Comparison of ENCODE assay signal across 1 cellular context in the genomic region with DNA sequence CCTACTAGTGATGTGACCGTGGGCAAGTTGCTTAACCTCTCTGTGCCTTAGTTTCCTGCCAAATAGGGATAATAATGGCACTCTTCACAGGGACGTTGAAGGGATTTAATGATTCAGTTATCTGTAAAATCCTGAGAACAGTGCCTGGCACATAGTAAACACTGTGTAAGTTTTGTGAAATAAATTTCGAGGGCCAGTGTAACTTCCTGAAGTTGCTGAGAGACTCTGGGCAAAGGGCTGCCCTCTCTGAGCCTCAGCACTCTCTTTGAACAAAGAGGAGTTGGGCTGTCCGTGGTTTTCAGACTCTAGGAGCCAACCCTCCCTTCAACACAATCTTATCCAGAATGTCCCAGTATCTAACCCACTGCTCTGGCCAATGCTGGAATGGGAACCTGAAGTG.
TF ChIP-seq lines count a peak whose summit lies in the region.

No MANE protein-coding gene starts in this region.

TF ChIP-seq in WTC11, 78 proteins besides CTCF, POLR2A, EP300 and RAD21:
- TF ChIP-seq, protein P1, sequence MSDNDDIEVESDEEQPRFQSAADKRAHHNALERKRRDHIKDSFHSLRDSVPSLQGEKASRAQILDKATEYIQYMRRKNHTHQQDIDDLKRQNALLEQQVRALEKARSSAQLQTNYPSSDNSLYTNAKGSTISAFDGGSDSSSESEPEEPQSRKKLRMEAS (CRISPR knock-in tag; IDR thresholded peaks at IDR 0.05), result no peak
- TF ChIP-seq ZNF416 (CRISPR knock-in tag; IDR thresholded peaks at IDR 0.05), result no peak
- TF ChIP-seq, protein P2, sequence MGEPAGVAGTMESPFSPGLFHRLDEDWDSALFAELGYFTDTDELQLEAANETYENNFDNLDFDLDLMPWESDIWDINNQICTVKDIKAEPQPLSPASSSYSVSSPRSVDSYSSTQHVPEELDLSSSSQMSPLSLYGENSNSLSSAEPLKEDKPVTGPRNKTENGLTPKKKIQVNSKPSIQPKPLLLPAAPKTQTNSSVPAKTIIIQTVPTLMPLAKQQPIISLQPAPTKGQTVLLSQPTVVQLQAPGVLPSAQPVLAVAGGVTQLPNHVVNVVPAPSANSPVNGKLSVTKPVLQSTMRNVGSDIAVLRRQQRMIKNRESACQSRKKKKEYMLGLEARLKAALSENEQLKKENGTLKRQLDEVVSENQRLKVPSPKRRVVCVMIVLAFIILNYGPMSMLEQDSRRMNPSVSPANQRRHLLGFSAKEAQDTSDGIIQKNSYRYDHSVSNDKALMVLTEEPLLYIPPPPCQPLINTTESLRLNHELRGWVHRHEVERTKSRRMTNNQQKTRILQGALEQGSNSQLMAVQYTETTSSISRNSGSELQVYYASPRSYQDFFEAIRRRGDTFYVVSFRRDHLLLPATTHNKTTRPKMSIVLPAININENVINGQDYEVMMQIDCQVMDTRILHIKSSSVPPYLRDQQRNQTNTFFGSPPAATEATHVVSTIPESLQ (CRISPR knock-in tag; IDR thresholded peaks at IDR 0.05), result no peak
- TF ChIP-seq, protein P3, sequence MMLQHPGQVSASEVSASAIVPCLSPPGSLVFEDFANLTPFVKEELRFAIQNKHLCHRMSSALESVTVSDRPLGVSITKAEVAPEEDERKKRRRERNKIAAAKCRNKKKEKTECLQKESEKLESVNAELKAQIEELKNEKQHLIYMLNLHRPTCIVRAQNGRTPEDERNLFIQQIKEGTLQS (CRISPR knock-in tag; conservative IDR thresholded peaks at IDR 0.05), result no peak
- TF ChIP-seq, protein P4, sequence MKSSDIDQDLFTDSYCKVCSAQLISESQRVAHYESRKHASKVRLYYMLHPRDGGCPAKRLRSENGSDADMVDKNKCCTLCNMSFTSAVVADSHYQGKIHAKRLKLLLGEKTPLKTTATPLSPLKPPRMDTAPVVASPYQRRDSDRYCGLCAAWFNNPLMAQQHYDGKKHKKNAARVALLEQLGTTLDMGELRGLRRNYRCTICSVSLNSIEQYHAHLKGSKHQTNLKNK (CRISPR knock-in tag; IDR thresholded peaks at IDR 0.05), result no peak
- TF ChIP-seq CREB1 (CRISPR knock-in tag; IDR thresholded peaks at IDR 0.05), result no peak
- TF ChIP-seq, protein P5, sequence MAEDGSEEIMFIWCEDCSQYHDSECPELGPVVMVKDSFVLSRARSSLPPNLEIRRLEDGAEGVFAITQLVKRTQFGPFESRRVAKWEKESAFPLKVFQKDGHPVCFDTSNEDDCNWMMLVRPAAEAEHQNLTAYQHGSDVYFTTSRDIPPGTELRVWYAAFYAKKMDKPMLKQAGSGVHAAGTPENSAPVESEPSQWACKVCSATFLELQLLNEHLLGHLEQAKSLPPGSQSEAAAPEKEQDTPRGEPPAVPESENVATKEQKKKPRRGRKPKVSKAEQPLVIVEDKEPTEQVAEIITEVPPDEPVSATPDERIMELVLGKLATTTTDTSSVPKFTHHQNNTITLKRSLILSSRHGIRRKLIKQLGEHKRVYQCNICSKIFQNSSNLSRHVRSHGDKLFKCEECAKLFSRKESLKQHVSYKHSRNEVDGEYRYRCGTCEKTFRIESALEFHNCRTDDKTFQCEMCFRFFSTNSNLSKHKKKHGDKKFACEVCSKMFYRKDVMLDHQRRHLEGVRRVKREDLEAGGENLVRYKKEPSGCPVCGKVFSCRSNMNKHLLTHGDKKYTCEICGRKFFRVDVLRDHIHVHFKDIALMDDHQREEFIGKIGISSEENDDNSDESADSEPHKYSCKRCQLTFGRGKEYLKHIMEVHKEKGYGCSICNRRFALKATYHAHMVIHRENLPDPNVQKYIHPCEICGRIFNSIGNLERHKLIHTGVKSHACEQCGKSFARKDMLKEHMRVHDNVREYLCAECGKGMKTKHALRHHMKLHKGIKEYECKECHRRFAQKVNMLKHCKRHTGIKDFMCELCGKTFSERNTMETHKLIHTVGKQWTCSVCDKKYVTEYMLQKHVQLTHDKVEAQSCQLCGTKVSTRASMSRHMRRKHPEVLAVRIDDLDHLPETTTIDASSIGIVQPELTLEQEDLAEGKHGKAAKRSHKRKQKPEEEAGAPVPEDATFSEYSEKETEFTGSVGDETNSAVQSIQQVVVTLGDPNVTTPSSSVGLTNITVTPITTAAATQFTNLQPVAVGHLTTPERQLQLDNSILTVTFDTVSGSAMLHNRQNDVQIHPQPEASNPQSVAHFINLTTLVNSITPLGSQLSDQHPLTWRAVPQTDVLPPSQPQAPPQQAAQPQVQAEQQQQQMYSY (CRISPR knock-in tag; IDR thresholded peaks at IDR 0.05), result no peak
- TF ChIP-seq, protein P6, sequence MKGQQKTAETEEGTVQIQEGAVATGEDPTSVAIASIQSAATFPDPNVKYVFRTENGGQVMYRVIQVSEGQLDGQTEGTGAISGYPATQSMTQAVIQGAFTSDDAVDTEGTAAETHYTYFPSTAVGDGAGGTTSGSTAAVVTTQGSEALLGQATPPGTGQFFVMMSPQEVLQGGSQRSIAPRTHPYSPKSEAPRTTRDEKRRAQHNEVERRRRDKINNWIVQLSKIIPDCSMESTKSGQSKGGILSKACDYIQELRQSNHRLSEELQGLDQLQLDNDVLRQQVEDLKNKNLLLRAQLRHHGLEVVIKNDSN (CRISPR knock-in tag; IDR thresholded peaks at IDR 0.05), result no peak
- TF ChIP-seq ZNF396 (CRISPR knock-in tag; IDR thresholded peaks at IDR 0.05; ENCODE audit: borderline replicate concordance), result no peak
- TF ChIP-seq, protein P7, sequence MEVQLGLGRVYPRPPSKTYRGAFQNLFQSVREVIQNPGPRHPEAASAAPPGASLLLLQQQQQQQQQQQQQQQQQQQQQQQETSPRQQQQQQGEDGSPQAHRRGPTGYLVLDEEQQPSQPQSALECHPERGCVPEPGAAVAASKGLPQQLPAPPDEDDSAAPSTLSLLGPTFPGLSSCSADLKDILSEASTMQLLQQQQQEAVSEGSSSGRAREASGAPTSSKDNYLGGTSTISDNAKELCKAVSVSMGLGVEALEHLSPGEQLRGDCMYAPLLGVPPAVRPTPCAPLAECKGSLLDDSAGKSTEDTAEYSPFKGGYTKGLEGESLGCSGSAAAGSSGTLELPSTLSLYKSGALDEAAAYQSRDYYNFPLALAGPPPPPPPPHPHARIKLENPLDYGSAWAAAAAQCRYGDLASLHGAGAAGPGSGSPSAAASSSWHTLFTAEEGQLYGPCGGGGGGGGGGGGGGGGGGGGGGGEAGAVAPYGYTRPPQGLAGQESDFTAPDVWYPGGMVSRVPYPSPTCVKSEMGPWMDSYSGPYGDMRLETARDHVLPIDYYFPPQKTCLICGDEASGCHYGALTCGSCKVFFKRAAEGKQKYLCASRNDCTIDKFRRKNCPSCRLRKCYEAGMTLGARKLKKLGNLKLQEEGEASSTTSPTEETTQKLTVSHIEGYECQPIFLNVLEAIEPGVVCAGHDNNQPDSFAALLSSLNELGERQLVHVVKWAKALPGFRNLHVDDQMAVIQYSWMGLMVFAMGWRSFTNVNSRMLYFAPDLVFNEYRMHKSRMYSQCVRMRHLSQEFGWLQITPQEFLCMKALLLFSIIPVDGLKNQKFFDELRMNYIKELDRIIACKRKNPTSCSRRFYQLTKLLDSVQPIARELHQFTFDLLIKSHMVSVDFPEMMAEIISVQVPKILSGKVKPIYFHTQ (CRISPR knock-in tag; IDR thresholded peaks at IDR 0.05), result no peak
- no peak for TF ChIP-seq PRRX2 (CRISPR knock-in tag; IDR thresholded peaks at IDR 0.05)
- TF ChIP-seq ZNF121 (CRISPR knock-in tag; IDR thresholded peaks at IDR 0.05), result no peak
- TF ChIP-seq GRHL2 (CRISPR knock-in tag; IDR thresholded peaks at IDR 0.05; ENCODE audit: insufficient replicate concordance, severe bottlenecking), result no peak
- TF ChIP-seq FOXJ3 (CRISPR knock-in tag; IDR thresholded peaks at IDR 0.05; ENCODE audit: borderline replicate concordance), result no peak
- TF ChIP-seq, protein P8, sequence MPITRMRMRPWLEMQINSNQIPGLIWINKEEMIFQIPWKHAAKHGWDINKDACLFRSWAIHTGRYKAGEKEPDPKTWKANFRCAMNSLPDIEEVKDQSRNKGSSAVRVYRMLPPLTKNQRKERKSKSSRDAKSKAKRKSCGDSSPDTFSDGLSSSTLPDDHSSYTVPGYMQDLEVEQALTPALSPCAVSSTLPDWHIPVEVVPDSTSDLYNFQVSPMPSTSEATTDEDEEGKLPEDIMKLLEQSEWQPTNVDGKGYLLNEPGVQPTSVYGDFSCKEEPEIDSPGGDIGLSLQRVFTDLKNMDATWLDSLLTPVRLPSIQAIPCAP (CRISPR knock-in tag; IDR thresholded peaks at IDR 0.05), result no peak
- no peak for TF ChIP-seq NR1H2 (CRISPR knock-in tag; IDR thresholded peaks at IDR 0.05)
- no peak for TF ChIP-seq SMAD4 (CRISPR knock-in tag; IDR thresholded peaks at IDR 0.05)
- no peak for TF ChIP-seq IRF2 (CRISPR knock-in tag; IDR thresholded peaks at IDR 0.05; ENCODE audit: borderline replicate concordance, low read depth)
- TF ChIP-seq, protein P9, sequence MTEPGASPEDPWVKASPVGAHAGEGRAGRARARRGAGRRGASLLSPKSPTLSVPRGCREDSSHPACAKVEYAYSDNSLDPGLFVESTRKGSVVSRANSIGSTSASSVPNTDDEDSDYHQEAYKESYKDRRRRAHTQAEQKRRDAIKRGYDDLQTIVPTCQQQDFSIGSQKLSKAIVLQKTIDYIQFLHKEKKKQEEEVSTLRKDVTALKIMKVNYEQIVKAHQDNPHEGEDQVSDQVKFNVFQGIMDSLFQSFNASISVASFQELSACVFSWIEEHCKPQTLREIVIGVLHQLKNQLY (CRISPR knock-in tag; IDR thresholded peaks at IDR 0.05), result no peak
- TF ChIP-seq, protein P10, sequence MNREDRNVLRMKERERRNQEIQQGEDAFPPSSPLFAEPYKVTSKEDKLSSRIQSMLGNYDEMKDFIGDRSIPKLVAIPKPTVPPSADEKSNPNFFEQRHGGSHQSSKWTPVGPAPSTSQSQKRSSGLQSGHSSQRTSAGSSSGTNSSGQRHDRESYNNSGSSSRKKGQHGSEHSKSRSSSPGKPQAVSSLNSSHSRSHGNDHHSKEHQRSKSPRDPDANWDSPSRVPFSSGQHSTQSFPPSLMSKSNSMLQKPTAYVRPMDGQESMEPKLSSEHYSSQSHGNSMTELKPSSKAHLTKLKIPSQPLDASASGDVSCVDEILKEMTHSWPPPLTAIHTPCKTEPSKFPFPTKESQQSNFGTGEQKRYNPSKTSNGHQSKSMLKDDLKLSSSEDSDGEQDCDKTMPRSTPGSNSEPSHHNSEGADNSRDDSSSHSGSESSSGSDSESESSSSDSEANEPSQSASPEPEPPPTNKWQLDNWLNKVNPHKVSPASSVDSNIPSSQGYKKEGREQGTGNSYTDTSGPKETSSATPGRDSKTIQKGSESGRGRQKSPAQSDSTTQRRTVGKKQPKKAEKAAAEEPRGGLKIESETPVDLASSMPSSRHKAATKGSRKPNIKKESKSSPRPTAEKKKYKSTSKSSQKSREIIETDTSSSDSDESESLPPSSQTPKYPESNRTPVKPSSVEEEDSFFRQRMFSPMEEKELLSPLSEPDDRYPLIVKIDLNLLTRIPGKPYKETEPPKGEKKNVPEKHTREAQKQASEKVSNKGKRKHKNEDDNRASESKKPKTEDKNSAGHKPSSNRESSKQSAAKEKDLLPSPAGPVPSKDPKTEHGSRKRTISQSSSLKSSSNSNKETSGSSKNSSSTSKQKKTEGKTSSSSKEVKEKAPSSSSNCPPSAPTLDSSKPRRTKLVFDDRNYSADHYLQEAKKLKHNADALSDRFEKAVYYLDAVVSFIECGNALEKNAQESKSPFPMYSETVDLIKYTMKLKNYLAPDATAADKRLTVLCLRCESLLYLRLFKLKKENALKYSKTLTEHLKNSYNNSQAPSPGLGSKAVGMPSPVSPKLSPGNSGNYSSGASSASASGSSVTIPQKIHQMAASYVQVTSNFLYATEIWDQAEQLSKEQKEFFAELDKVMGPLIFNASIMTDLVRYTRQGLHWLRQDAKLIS (CRISPR knock-in tag; IDR thresholded peaks at IDR 0.05; ENCODE audit: borderline replicate concordance), result no peak
